In the genomic region with DNA sequence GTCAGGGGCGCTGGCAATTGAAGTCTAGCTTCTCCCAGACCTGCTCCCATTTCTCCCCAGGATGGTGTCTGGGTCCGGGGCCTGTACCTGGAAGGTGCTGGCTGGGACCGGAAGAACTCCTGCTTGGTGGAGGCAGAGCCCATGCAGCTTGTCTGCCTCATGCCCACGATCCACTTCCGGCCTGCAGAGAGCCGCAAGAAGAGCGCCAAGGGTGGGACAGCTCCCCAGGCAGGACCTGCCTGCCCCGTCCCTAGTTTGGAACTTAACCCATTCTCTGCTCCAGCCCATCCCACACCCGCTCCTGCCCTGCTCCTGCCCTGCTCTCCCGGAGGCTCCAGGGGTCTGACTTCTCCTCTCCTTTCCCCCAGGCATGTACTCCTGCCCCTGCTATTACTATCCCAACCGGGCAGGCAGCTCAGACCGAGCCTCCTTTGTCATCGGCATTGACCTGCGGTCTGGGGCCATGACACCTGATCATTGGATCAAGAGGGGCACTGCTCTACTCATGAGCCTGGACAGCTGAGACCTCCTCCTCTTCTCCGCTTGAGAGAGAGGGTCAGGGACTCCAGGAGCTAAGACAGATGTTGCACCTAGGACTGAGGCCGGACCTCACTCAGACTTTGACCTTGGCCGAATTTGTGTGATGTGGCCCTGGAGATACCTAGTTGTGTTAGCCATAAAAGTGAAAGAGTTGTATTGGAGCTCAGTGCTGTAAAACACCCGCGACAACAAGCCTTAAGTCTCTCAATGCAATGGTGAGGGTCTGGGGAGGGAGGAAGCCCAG, we compare ENCODE assay signal across 8 cellular contexts. TPM values are rescaled to one million over a fixed set of nuclear protein-coding genes. Genes with fewer than 3 reads are reported as not detected.
DNase-seq lines count a peak whose midpoint lies in the region; TF ChIP-seq lines count a peak whose summit lies in the region.

No MANE protein-coding gene starts in this region.

- H3K9me3 ChIP-seq in ES-I3 (ENCODE audit: control insufficient read depth, insufficient read depth, low read length) = no peaks in the 10 kb centered on the region
- H3K9me3 ChIP-seq in SK-N-MC (ENCODE audit: low read depth, low read length) = no peaks in the 10 kb centered on the region
- no peaks in the 10 kb centered on the region for H3K9me3 ChIP-seq in esophagus squamous epithelium

- intact Hi-C loops in esophagus squamous epithelium (cut with DNase I) = no loop called here
- intact Hi-C loops in posterior vena cava (cut with DNase I) = no loop called here

- H3K27me3 ChIP-seq in esophagus squamous epithelium = peaks cover 0 to 13% (median 0%) of the 10 kb centered on the region in 4 donors

- DNase-seq in SK-N-MC (ENCODE audit: low read depth, low spot score) (no peak), esophagus squamous epithelium (lab: John Stamatoyannopoulos, UW) (no peak), posterior vena cava (ENCODE audit: low spot score) (peak; percentile 61), GDM1 (lab: John Stamatoyannopoulos, UW) (no peak), AG08395 (ENCODE audit: low spot score) (no peak), GM10266 (ENCODE audit: extremely low spot score) (no peak), OCI-M1 (lab: John Stamatoyannopoulos, UW) (no peak)

- H3K4me3 ChIP-seq in SK-N-MC (peak overlapping the region; percentile 82), esophagus squamous epithelium (peak overlapping the region; percentile 67 to 82 (median 77))

- H3K4me1 ChIP-seq in ES-I3 (ENCODE audit: insufficient read depth, low read length) = peaks cover 3% of the 10 kb centered on the region; the same call in 1 of the 2 replicates
- peaks cover 22 to 47% (median 23%) of the 10 kb centered on the region in 3 donors for H3K4me1 ChIP-seq in esophagus squamous epithelium

- no peaks in the 10 kb centered on the region for H3K36me3 ChIP-seq in ES-I3 (ENCODE audit: insufficient read depth, low read length)
- no peaks in the 10 kb centered on the region for H3K36me3 ChIP-seq in SK-N-MC (ENCODE audit: insufficient read depth, low read length)
- no peaks in the 10 kb centered on the region for H3K36me3 ChIP-seq in esophagus squamous epithelium

- 26 to 40% methylated on average over 7 to 8 of the region's 19 CpGs for WGBS in esophagus squamous epithelium, 2 donors

- no peak for TF ChIP-seq POLR2A in esophagus squamous epithelium (IDR thresholded peaks at IDR 0.05)

- TF ChIP-seq CTCF in esophagus squamous epithelium (IDR thresholded peaks at IDR 0.05) = no peak
- no peak for TF ChIP-seq CTCF in GM10266 (IDR thresholded peaks at IDR 0.05; ENCODE audit: control insufficient read depth, insufficient read depth, low read depth, missing control alignments)

- H3K27ac ChIP-seq in SK-N-MC = no peak overlapping the region
- H3K27ac ChIP-seq in esophagus squamous epithelium = peak overlapping the region; percentile 97 to 99 (median 98)

- H3K9ac ChIP-seq in ES-I3 (ENCODE audit: low read depth, low read length) (peak overlapping the region; percentile 76; the same call in 1 of the 2 replicates), SK-N-MC (ENCODE audit: insufficient read length) (peak overlapping the region; percentile 3)

RNA-seq across cellular contexts. Expression of a gene that starts 0.8 kb away (rescaled TPM):
- total RNA-seq in esophagus squamous epithelium (10 to 100 TPM in 1 of 4 donors, 1 to 10 TPM in 3; 6.7 to 14.6 (median 7.5) TPM), posterior vena cava (10 to 100 TPM; 21.0 to 29.0 TPM)

RNA-seq across cellular contexts. Expression of a gene that starts 21.7 kb away (rescaled TPM):
- total RNA-seq in esophagus squamous epithelium = 1 to 10 TPM in 3 of 4 donors, not detected in 1; 1.5 to 3.8 (median 1.6) TPM
- total RNA-seq in posterior vena cava = 10 to 100 TPM; 17.5 to 26.1 TPM

RNA-seq across cellular contexts. Expression of a gene that starts 24.2 kb away (rescaled TPM):
- 10 to 100 TPM; 45.2 to 80.1 (median 74.8) TPM for total RNA-seq in esophagus squamous epithelium
- total RNA-seq in posterior vena cava = 10 to 100 TPM; 65.2 to 79.7 TPM

RNA-seq across cellular contexts. Expression of a gene that starts 24.6 kb away (rescaled TPM):
- total RNA-seq in esophagus squamous epithelium (1 to 10 TPM; 3.8 to 9.3 (median 7.5) TPM), posterior vena cava (1 to 10 TPM; 8.9 TPM)

RNA-seq across cellular contexts. Expression of a gene that starts 55.4 kb away (rescaled TPM):
- total RNA-seq in esophagus squamous epithelium (10 to 100 TPM; 57.7 to 93.5 (median 73.0) TPM), posterior vena cava (100 to 1,000 TPM in 1 of 2 donors, 10 to 100 TPM in 1; 67.4 to 105 TPM)
